ENCODE assay signal across 14 cellular contexts in the genomic region with DNA sequence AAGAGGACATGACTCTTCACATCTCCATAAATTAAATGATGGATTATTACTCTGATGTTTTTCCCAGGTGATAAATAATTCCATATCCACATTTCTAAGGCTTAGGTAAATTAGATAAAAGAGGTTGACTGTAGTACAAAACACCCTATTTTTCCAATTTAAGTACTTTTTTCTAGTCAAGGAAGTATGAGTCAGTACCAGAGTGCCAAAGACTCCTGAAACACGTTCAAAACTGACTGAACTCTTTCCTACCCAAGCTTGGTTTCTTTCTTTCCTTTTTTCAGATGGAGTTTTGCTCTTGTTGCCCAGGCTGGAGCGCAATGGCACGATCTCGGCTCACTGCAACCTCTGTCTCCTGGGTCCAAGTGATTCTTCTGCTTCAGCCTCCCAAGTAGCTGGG.
DNase-seq lines count a peak whose midpoint lies in the region; ATAC-seq and TF ChIP-seq lines count a peak whose summit lies in the region.
"Had no signal": no experiment of that assay in that cellular context is flagged by ENCODE, and none has a peak within 500 bp of the region (broad histone marks: within the 10 kb centered on the region; RNA-seq: fewer than 3 reads in every experiment).

No MANE protein-coding gene starts in this region.

- no peak overlapping the region for H3K4me3 Mint-ChIP-seq in activated T-helper 1 cell treated with anti-CD3 and anti-CD28 coated beads, Interleukin-12 subunit alpha, Interleukin-12 subunit beta, Interleukin-2, Interleukin-4 antibody, amounts not matched to agents 30 ng/mL and 10 ng/mL and 1 ng/mL, durations not matched to agents 14 hours and 24 hours and 36 hours
- H3K4me3 Mint-ChIP-seq: CD4-positive, alpha-beta T cell; H9; IgD-negative memory B cell had no signal

- intact Hi-C loops in activated T-helper 1 cell treated with anti-CD3 and anti-CD28 coated beads, Interleukin-12 subunit alpha, Interleukin-12 subunit beta, Interleukin-2, Interleukin-4 antibody, amounts not matched to agents 30 ng/mL and 10 ng/mL and 1 ng/mL, durations not matched to agents 14 hours and 24 hours and 36 hours (cut with micrococcal nuclease), result no loop called here

- H3K27me3 Mint-ChIP-seq in activated T-helper 1 cell treated with anti-CD3 and anti-CD28 coated beads, Interleukin-12 subunit alpha, Interleukin-12 subunit beta, Interleukin-2, Interleukin-4 antibody, amounts not matched to agents 30 ng/mL and 10 ng/mL and 1 ng/mL, durations not matched to agents 14 hours and 24 hours and 36 hours (ENCODE audit: insufficient read depth), result peaks cover 1% of the 10 kb centered on the region

- TF ChIP-seq CTCF in fibroblast of mammary gland (conservative IDR thresholded peaks at IDR 0.05; ENCODE audit: control insufficient read depth, insufficient read depth, low read depth, low read length), result no peak

- no peaks in the 10 kb centered on the region for H3K36me3 Mint-ChIP-seq in activated T-helper 1 cell treated with anti-CD3 and anti-CD28 coated beads, Interleukin-12 subunit alpha, Interleukin-12 subunit beta, Interleukin-2, Interleukin-4 antibody, amounts not matched to agents 30 ng/mL and 10 ng/mL and 1 ng/mL, durations not matched to agents 14 hours and 24 hours and 36 hours (ENCODE audit: low read depth)
- H3K36me3 Mint-ChIP-seq: IgD-negative memory B cell had no signal

- no peak for ATAC-seq in GM19035 (IDR thresholded peaks at IDR 0.05; ENCODE audit: unreplicated experiment)
- ATAC-seq: HepG2 had no signal

- peak overlapping the region; percentile 49 for H3K27ac Mint-ChIP-seq in activated T-helper 1 cell treated with anti-CD3 and anti-CD28 coated beads, Interleukin-12 subunit alpha, Interleukin-12 subunit beta, Interleukin-2, Interleukin-4 antibody, amounts not matched to agents 30 ng/mL and 10 ng/mL and 1 ng/mL, durations not matched to agents 14 hours and 24 hours and 36 hours
- H3K27ac Mint-ChIP-seq: CD4-positive, alpha-beta T cell; IgD-negative memory B cell had no signal

- H3K4me1 Mint-ChIP-seq in activated T-helper 1 cell treated with anti-CD3 and anti-CD28 coated beads, Interleukin-12 subunit alpha, Interleukin-12 subunit beta, Interleukin-2, Interleukin-4 antibody, amounts not matched to agents 30 ng/mL and 10 ng/mL and 1 ng/mL, durations not matched to agents 14 hours and 24 hours and 36 hours (ENCODE audit: low read depth), result no peaks in the 10 kb centered on the region
- H3K4me1 Mint-ChIP-seq: IgD-negative memory B cell had no signal

- no peaks in the 10 kb centered on the region for H3K9me3 Mint-ChIP-seq in activated T-helper 1 cell treated with anti-CD3 and anti-CD28 coated beads, Interleukin-12 subunit alpha, Interleukin-12 subunit beta, Interleukin-2, Interleukin-4 antibody, amounts not matched to agents 30 ng/mL and 10 ng/mL and 1 ng/mL, durations not matched to agents 14 hours and 24 hours and 36 hours
- H3K9me3 Mint-ChIP-seq: CD4-positive, alpha-beta T cell; H9 had no signal

- DNase-seq in activated T-helper 1 cell treated with anti-CD3 and anti-CD28 coated beads, Interleukin-12 subunit alpha, Interleukin-12 subunit beta, Interleukin-2, Interleukin-4 antibody, amounts not matched to agents 30 ng/mL and 10 ng/mL and 1 ng/mL, durations not matched to agents 14 hours and 24 hours and 36 hours (ENCODE audit: low spot score), result no peak
- peak; percentile 6 for DNase-seq in fibroblast of mammary gland (ENCODE audit: low read depth)
- peak; percentile 4 for DNase-seq in stromal cell of bone marrow (ENCODE audit: low read depth)
- no peak for DNase-seq in T-helper 9 cell
- no peak for DNase-seq in NCI-H2196 treated with DMSO at 0.1 percent for 48 hours (lab: John Stamatoyannopoulos, UW; ENCODE audit: unreplicated experiment)
- DNase-seq: ACHN; BE2C; C1 segment of cervical spinal cord; Caco-2; CD4-positive, alpha-beta T cell; H9 had no signal

- no peak overlapping the region for H3K4me3 ChIP-seq in fibroblast of mammary gland (ENCODE audit: control insufficient read depth, low read depth, low read length)

Comparison
In these comparisons a context has a peak if more than half of its experiments do, and no peak if none do; other contexts are left out.
1. DNase-seq: peak in fibroblast of mammary gland (single experiment) and stromal cell of bone marrow (single experiment); none in activated T-helper 1 cell treated with anti-CD3 and anti-CD28 coated beads, Interleukin-12 subunit alpha, Interleukin-12 subunit beta, Interleukin-2, Interleukin-4 antibody, amounts not matched to agents 30 ng/mL and 10 ng/mL and 1 ng/mL, durations not matched to agents 14 hours and 24 hours and 36 hours (single experiment), T-helper 9 cell (single experiment) and NCI-H2196 treated with DMSO at 0.1 percent for 48 hours (single experiment).